Comparison of ENCODE assay signal across 8 cellular contexts in the genomic region with DNA sequence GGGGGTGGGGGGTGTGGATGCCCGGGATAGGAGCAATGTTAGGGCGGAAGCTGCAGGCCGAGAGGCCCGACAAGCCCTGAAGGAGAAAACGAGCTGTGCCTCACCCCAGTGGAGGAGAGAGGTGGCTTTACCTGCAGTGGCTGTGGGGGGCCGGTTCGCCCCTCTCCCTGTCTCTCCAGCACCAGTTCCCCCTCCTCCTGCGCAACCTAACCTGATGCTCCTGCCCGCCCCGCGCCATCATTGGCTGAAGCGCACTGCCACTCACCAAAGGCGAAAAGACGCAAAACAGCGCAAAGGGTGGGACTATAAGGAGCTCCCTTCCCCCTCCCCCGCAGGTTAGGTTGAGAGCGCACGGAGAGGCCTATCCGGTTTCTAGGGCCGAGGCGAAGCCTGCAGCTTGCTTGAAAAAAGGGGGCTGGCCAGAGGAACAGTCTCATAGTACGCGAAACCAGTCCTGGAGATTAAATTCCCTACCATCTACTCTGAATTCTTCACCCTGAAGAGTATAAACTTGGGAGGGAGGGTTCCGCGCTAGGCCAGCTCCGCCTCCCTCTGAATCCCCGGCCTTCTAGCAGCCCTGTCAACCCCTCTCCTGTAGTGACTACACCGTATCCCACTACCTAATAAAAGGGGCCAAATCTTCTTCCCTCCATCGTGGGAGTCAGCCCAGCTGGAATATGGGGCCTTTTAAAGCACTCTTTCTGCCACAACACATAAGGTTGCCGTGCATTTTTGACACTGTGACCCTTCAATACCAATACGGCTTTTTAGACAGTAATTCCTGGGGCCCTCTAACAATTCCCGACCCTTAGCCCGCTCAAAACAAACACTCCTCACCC. TPM values are rescaled to one million over a fixed set of nuclear protein-coding genes. Genes with fewer than 3 reads are reported as not detected.
DNase-seq lines count a peak whose midpoint lies in the region; ATAC-seq and TF ChIP-seq lines count a peak whose summit lies in the region.

No MANE protein-coding gene starts in this region.

- POLR2A ChIA-PET in naive thymus-derived CD4-positive, alpha-beta T cell (lab: Charles Lee) = interaction anchor here (0.5 to 4.2 kb wide), 21 partner anchors 10 to 1521 kb away, joined by 3 to 123 read pairs (median 4); a partner anchor contains a TSS

- peak; percentile 99 for ATAC-seq in activated T-helper 17 cell treated with anti-CD3 and anti-CD28 coated beads, Interleukin-2, amount 50 U/mL, for 72 hours (replicated peaks)
- ATAC-seq in naive thymus-derived CD4-positive, alpha-beta T cell = peak; percentile 100
- ATAC-seq in stimulated activated memory B cell treated with anti-CD40 and anti-IgM and Interleukin-4, amounts not matched to agents 10 μg/mL and 1 μg/mL and 100 μg/mL, for 72 hours = peak; percentile 100

- H3K27me3 ChIP-seq in fibroblast of lung (ENCODE audit: control insufficient read depth, insufficient read depth, low read length) = no peaks in the 10 kb centered on the region
- H3K27me3 ChIP-seq in naive thymus-derived CD4-positive, alpha-beta T cell (ENCODE audit: control insufficient read depth in 2 of 2, insufficient read depth in 2 of 2, low read length in 2 of 2) = no peaks in the 10 kb centered on the region

- peak overlapping the region; percentile 98 for H3K4me3 Mint-ChIP-seq in activated T-helper 17 cell treated with anti-CD3 and anti-CD28 coated beads, Interleukin-2, amount 50 U/mL, for 72 hours
- peak overlapping the region; percentile 86 to 97 (median 92) for H3K4me3 Mint-ChIP-seq in naive thymus-derived CD4-positive, alpha-beta T cell
- H3K4me3 Mint-ChIP-seq in stimulated activated memory B cell treated with anti-CD40 and anti-IgM and Interleukin-4, amounts not matched to agents 10 μg/mL and 1 μg/mL and 100 μg/mL, for 72 hours = peak overlapping the region; percentile 89

- TF ChIP-seq CTCF in fibroblast of lung (conservative IDR thresholded peaks at IDR 0.05 in 1 of 2, IDR thresholded peaks at IDR 0.05 in 1 of 2; ENCODE audit: low read depth in 1 of 2, low read length in 2 of 2) = no peak

- DNase-seq in EH (ENCODE audit: low read depth) = peak; percentile 98
- DNase-seq in GOT3 (lab: John Stamatoyannopoulos, UW) = peak; percentile 73
- peak; percentile 99 for DNase-seq in LHCN-M2 (ENCODE audit: low read depth)
- DNase-seq in RPMI7951 (ENCODE audit: low read depth) = peak; percentile 99
- peak; percentile 99 to 100 for DNase-seq in fibroblast of lung (ENCODE audit: low read depth in 2 of 2)
- peak; percentile 93 to 100 (median 99) for DNase-seq in naive thymus-derived CD4-positive, alpha-beta T cell

- H3K27ac Mint-ChIP-seq in activated T-helper 17 cell treated with anti-CD3 and anti-CD28 coated beads, Interleukin-2, amount 50 U/mL, for 72 hours = peak overlapping the region; percentile 91
- H3K27ac Mint-ChIP-seq in naive thymus-derived CD4-positive, alpha-beta T cell = peak overlapping the region; percentile 90 to 98 (median 94)
- H3K27ac Mint-ChIP-seq in stimulated activated memory B cell treated with anti-CD40 and anti-IgM and Interleukin-4, amounts not matched to agents 10 μg/mL and 1 μg/mL and 100 μg/mL, for 72 hours = peak overlapping the region; percentile 78

- intact Hi-C loops in naive thymus-derived CD4-positive, alpha-beta T cell (cut with micrococcal nuclease) = loop anchor here (1.0 to 5.0 kb wide), 9 partner anchors 19 to 1094 kb away; a partner anchor contains a TSS

- H3K27me3 Mint-ChIP-seq in activated T-helper 17 cell treated with anti-CD3 and anti-CD28 coated beads, Interleukin-2, amount 50 U/mL, for 72 hours = no peaks in the 10 kb centered on the region
- no peaks in the 10 kb centered on the region for H3K27me3 Mint-ChIP-seq in naive thymus-derived CD4-positive, alpha-beta T cell
- H3K27me3 Mint-ChIP-seq in stimulated activated memory B cell treated with anti-CD40 and anti-IgM and Interleukin-4, amounts not matched to agents 10 μg/mL and 1 μg/mL and 100 μg/mL, for 72 hours = no peaks in the 10 kb centered on the region

- peaks cover 4% of the 10 kb centered on the region for H3K4me1 ChIP-seq in fibroblast of lung (ENCODE audit: control insufficient read depth, extremely low read depth, insufficient read depth, low read length)
- peaks cover 13 to 22% of the 10 kb centered on the region in 2 donors for H3K4me1 ChIP-seq in naive thymus-derived CD4-positive, alpha-beta T cell (ENCODE audit: control insufficient read depth in 2 of 2, insufficient read depth in 2 of 2, low read length in 2 of 2)

- peak overlapping the region; percentile 80 for H3K4me2 ChIP-seq in fibroblast of lung (ENCODE audit: extremely low read depth, insufficient read depth, low read length)

- H4K20me1 ChIP-seq in fibroblast of lung (ENCODE audit: control insufficient read depth, extremely low read depth, insufficient read depth, low read length) = peaks cover 2% of the 10 kb centered on the region

- H3K9me3 ChIP-seq in fibroblast of lung (ENCODE audit: control insufficient read depth, insufficient read depth, low read depth, low read length) = no peaks in the 10 kb centered on the region
- H3K9me3 ChIP-seq in naive thymus-derived CD4-positive, alpha-beta T cell (ENCODE audit: control insufficient read depth in 2 of 3, low read length in 3 of 3) = no peaks in the 10 kb centered on the region

- H3K36me3 Mint-ChIP-seq in activated T-helper 17 cell treated with anti-CD3 and anti-CD28 coated beads, Interleukin-2, amount 50 U/mL, for 72 hours (ENCODE audit: low read depth) = peaks cover 43% of the 10 kb centered on the region
- H3K36me3 Mint-ChIP-seq in naive thymus-derived CD4-positive, alpha-beta T cell = peaks cover 0 to 14% (median 0%) of the 10 kb centered on the region in 5 donors
- peaks cover 23% of the 10 kb centered on the region for H3K36me3 Mint-ChIP-seq in stimulated activated memory B cell treated with anti-CD40 and anti-IgM and Interleukin-4, amounts not matched to agents 10 μg/mL and 1 μg/mL and 100 μg/mL, for 72 hours

- H3K9ac ChIP-seq in fibroblast of lung (ENCODE audit: insufficient read depth, low read length) = peak overlapping the region; percentile 59

- peak overlapping the region; percentile 86 for H3K27ac ChIP-seq in fibroblast of lung (ENCODE audit: insufficient read depth, low read length)
- H3K27ac ChIP-seq in naive thymus-derived CD4-positive, alpha-beta T cell (ENCODE audit: low read depth, low read length) = peak overlapping the region; percentile 94

- peak overlapping the region; percentile 47 to 94 (median 76) for H3K4me3 ChIP-seq in fibroblast of lung (replicated peaks in 1 of 4; ENCODE audit: control extremely low read depth in 1 of 4, insufficient read depth in 1 of 4, low read depth in 3 of 4, low read length in 4 of 4)
- peak overlapping the region; percentile 87 for H3K4me3 ChIP-seq in naive thymus-derived CD4-positive, alpha-beta T cell (ENCODE audit: low read length)

- CTCF ChIA-PET in naive thymus-derived CD4-positive, alpha-beta T cell (lab: Charles Lee) = interaction anchor here (0.7 to 2.1 kb wide), 9 partner anchors 9 to 391 kb away, joined by 3 to 18 read pairs (median 3); a partner anchor contains a TSS

- no peaks in the 10 kb centered on the region for H3K36me3 ChIP-seq in fibroblast of lung (ENCODE audit: control insufficient read depth, insufficient read depth, low read length)
- peaks cover 0 to 5% (median 0%) of the 10 kb centered on the region in 3 experiments for H3K36me3 ChIP-seq in naive thymus-derived CD4-positive, alpha-beta T cell (ENCODE audit: control insufficient read depth in 2 of 3, insufficient read depth in 3 of 3, low read length in 3 of 3)

- H3K79me2 ChIP-seq in fibroblast of lung (ENCODE audit: control insufficient read depth, insufficient read depth, low read length) = peaks cover 76% of the 10 kb centered on the region

- no peaks in the 10 kb centered on the region for H3K9me3 Mint-ChIP-seq in activated T-helper 17 cell treated with anti-CD3 and anti-CD28 coated beads, Interleukin-2, amount 50 U/mL, for 72 hours
- no peaks in the 10 kb centered on the region for H3K9me3 Mint-ChIP-seq in naive thymus-derived CD4-positive, alpha-beta T cell
- H3K9me3 Mint-ChIP-seq in stimulated activated memory B cell treated with anti-CD40 and anti-IgM and Interleukin-4, amounts not matched to agents 10 μg/mL and 1 μg/mL and 100 μg/mL, for 72 hours = no peaks in the 10 kb centered on the region

- peak overlapping the region; percentile 91 for H2AFZ ChIP-seq in fibroblast of lung (ENCODE audit: low read length)

- H3K4me1 Mint-ChIP-seq in activated T-helper 17 cell treated with anti-CD3 and anti-CD28 coated beads, Interleukin-2, amount 50 U/mL, for 72 hours = peaks cover 45% of the 10 kb centered on the region
- peaks cover 43 to 86% (median 68%) of the 10 kb centered on the region in 7 donors for H3K4me1 Mint-ChIP-seq in naive thymus-derived CD4-positive, alpha-beta T cell
- H3K4me1 Mint-ChIP-seq in stimulated activated memory B cell treated with anti-CD40 and anti-IgM and Interleukin-4, amounts not matched to agents 10 μg/mL and 1 μg/mL and 100 μg/mL, for 72 hours = peaks cover 69% of the 10 kb centered on the region

RNA-seq across cellular contexts. Expression of a gene that starts 18.6 kb away (rescaled TPM):
- 49.1 and 50.1 TPM in 2 replicates for total RNA-seq in LHCN-M2 (2014; rRNA removed)
- 32.5 TPM for polyA plus RNA-seq in LHCN-M2 (2012)
- total RNA-seq in RPMI7951 (2014; rRNA removed; shearing (Covaris generic)) = 28.6 and 30.4 TPM in 2 replicates
- 100 to 1,000 TPM; 105 to 124 TPM for total RNA-seq in activated T-helper 17 cell treated with anti-CD3 and anti-CD28 coated beads, Interleukin-2, amount 50 U/mL, for 72 hours
- total RNA-seq in fibroblast of lung = 46.5 and 56.3 TPM in 2 replicates
- polyA plus RNA-seq in fibroblast of lung = 11.1 and 19.3 TPM in 2 replicates
- 43.9 and 44.2 TPM in 2 replicates for polyA plus RNA-seq in fibroblast of lung (2012)
- polyA minus RNA-seq in fibroblast of lung (ENCODE audit: low replicate concordance) = 157 and 198 TPM in 2 replicates
- 100 to 1,000 TPM; 125 to 143 (median 133) TPM for total RNA-seq in naive thymus-derived CD4-positive, alpha-beta T cell
- polyA plus RNA-seq in naive thymus-derived CD4-positive, alpha-beta T cell = 10 to 100 TPM; 39.3 to 50.4 TPM

RNA-seq across cellular contexts. Expression of a gene that starts 39.5 kb away (rescaled TPM):
- total RNA-seq in LHCN-M2 (2014; rRNA removed) = 36.5 and 39.9 TPM in 2 replicates
- polyA plus RNA-seq in LHCN-M2 (2012) = 15.5 TPM
- total RNA-seq in RPMI7951 (2014; rRNA removed; shearing (Covaris generic)) = 12.6 and 16.9 TPM in 2 replicates
- total RNA-seq in activated T-helper 17 cell treated with anti-CD3 and anti-CD28 coated beads, Interleukin-2, amount 50 U/mL, for 72 hours = 10 to 100 TPM; 30.6 to 69.2 TPM
- 22.3 and 31.7 TPM in 2 replicates for total RNA-seq in fibroblast of lung
- polyA plus RNA-seq in fibroblast of lung = 17.6 and 27.8 TPM in 2 replicates
- polyA plus RNA-seq in fibroblast of lung (2012) = 14.3 and 15.7 TPM in 2 replicates
- polyA minus RNA-seq in fibroblast of lung (ENCODE audit: low replicate concordance) = 4.4 and 12.7 TPM in 2 replicates
- 10 to 100 TPM; 26.6 to 32.8 (median 30.5) TPM for total RNA-seq in naive thymus-derived CD4-positive, alpha-beta T cell
- polyA plus RNA-seq in naive thymus-derived CD4-positive, alpha-beta T cell = 1 to 10 TPM; 5.6 to 9.9 TPM

RNA-seq across cellular contexts. Expression of a gene that starts 39.7 kb away (rescaled TPM):
- total RNA-seq in LHCN-M2 (2014; rRNA removed) (30.7 and 44.7 TPM in 2 replicates), fibroblast of lung (19.8 and 30.6 TPM in 2 replicates)
- polyA plus RNA-seq in LHCN-M2 (2012) = 69.9 TPM
- total RNA-seq in RPMI7951 (2014; rRNA removed; shearing (Covaris generic)) = 13.1 and 14.4 TPM in 2 replicates
- total RNA-seq in activated T-helper 17 cell treated with anti-CD3 and anti-CD28 coated beads, Interleukin-2, amount 50 U/mL, for 72 hours = 10 to 100 TPM; 78.5 to 81.7 TPM
- 86.1 and 92.5 TPM in 2 replicates for polyA plus RNA-seq in fibroblast of lung
- 69.0 and 72.8 TPM in 2 replicates for polyA plus RNA-seq in fibroblast of lung (2012)
- polyA minus RNA-seq in fibroblast of lung (ENCODE audit: low replicate concordance) = 85.6 and 162 TPM in 2 replicates
- total RNA-seq in naive thymus-derived CD4-positive, alpha-beta T cell = 100 to 1,000 TPM in 1 of 5 experiments, 10 to 100 TPM in 4; 78.5 to 116 (median 86.5) TPM
- 10 to 100 TPM; 70.5 to 98.3 TPM for polyA plus RNA-seq in naive thymus-derived CD4-positive, alpha-beta T cell

RNA-seq across cellular contexts. Expression of a gene that starts 53.5 kb away (rescaled TPM):
- 123 and 132 TPM in 2 replicates for total RNA-seq in LHCN-M2 (2014; rRNA removed)
- 52.7 TPM for polyA plus RNA-seq in LHCN-M2 (2012)
- 68.8 and 69.0 TPM in 2 replicates for total RNA-seq in RPMI7951 (2014; rRNA removed; shearing (Covaris generic))
- total RNA-seq in activated T-helper 17 cell treated with anti-CD3 and anti-CD28 coated beads, Interleukin-2, amount 50 U/mL, for 72 hours = 100 to 1,000 TPM; 120 to 176 TPM
- 66.1 and 69.6 TPM in 2 replicates for total RNA-seq in fibroblast of lung
- 58.7 and 83.2 TPM in 2 replicates for polyA plus RNA-seq in fibroblast of lung
- polyA plus RNA-seq in fibroblast of lung (2012) = 53.7 and 78.7 TPM in 2 replicates
- polyA minus RNA-seq in fibroblast of lung (ENCODE audit: low replicate concordance) = 24.6 and 51.8 TPM in 2 replicates
- total RNA-seq in naive thymus-derived CD4-positive, alpha-beta T cell = 100 to 1,000 TPM in 1 of 5 experiments, 10 to 100 TPM in 4; 46.1 to 104 (median 78.6) TPM
- polyA plus RNA-seq in naive thymus-derived CD4-positive, alpha-beta T cell = 10 to 100 TPM; 78.2 to 80.9 TPM

Comparison
In these comparisons a context has a peak if more than half of its experiments do, and no peak if none do; other contexts are left out.
1. Peak in every context shown above with its lines: DNase-seq, ATAC-seq, H3K4me3 ChIP-seq and H3K27ac ChIP-seq.